9 cellular contexts compared by ENCODE assay signal in genomic region chr2:196413821-196414274, GRCh38.
DNase-seq lines count a peak whose midpoint lies in the region; ATAC-seq and TF ChIP-seq lines count a peak whose summit lies in the region.
"Had no signal": no experiment of that assay in that cellular context is flagged by ENCODE, and none has a peak within 500 bp of the region (broad histone marks: within the 10 kb centered on the region; RNA-seq: fewer than 3 reads in every experiment).

No MANE protein-coding gene starts in this region.

- TF ChIP-seq CTCF in AG10803 (conservative IDR thresholded peaks at IDR 0.05; ENCODE audit: low read length), result no peak

- H3K4me3 ChIP-seq in AG10803 (ENCODE audit: low read length), result no peak overlapping the region

- DNase-seq in AG10803 (ENCODE audit: low read depth) (peak; percentile 31), fibroblast of peridontal ligament (ENCODE audit: extremely low read depth) (peak; percentile 20), OCI-M2 (lab: John Stamatoyannopoulos, UW; ENCODE audit: unreplicated experiment) (no peak), activated T-cell treated with anti-CD3 and anti-CD28 coated beads for 4 hours (no peak), hepatic stellate cell (ENCODE audit: low spot score) (no peak)
- DNase-seq in stimulated activated CD4-positive, alpha-beta T cell treated with anti-CD3 and anti-CD28 coated beads, Interleukin-4, amount 100 ng/mL, for 24 hours, result no peak
- DNase-seq: KBM-7 had no signal

- ATAC-seq in GM19438 (IDR thresholded peaks at IDR 0.05; ENCODE audit: low read depth, unreplicated experiment) (peak; percentile 73), HG03159 (IDR thresholded peaks at IDR 0.05; ENCODE audit: unreplicated experiment) (peak; percentile 89)

Comparison
In these comparisons a context has a peak if more than half of its experiments do, and no peak if none do; other contexts are left out.
1. DNase-seq: peak in AG10803 (single experiment) and fibroblast of peridontal ligament (single experiment); none in OCI-M2 (single experiment), activated T-cell treated with anti-CD3 and anti-CD28 coated beads for 4 hours (single experiment), stimulated activated CD4-positive, alpha-beta T cell treated with anti-CD3 and anti-CD28 coated beads, Interleukin-4, amount 100 ng/mL, for 24 hours (single experiment) and hepatic stellate cell (single experiment).